ENCODE assay signal across 7 cellular contexts in genomic region chr11:119352857-119353260, GRCh38. TPM values are rescaled to one million over a fixed set of nuclear protein-coding genes. Genes with fewer than 3 reads are reported as not detected.
DNase-seq lines count a peak whose midpoint lies in the region; ATAC-seq and TF ChIP-seq lines count a peak whose summit lies in the region.
"Had no signal": no experiment of that assay in that cellular context is flagged by ENCODE, and none has a peak within 500 bp of the region (broad histone marks: within the 10 kb centered on the region; RNA-seq: fewer than 3 reads in every experiment).

No MANE protein-coding gene starts in this region.

- CTCF ChIA-PET in activated CD8-positive, alpha-beta memory T cell treated with anti-CD3 and anti-CD28 coated beads, Interleukin-2, amount 10 ng/mL, durations not matched to agents 7 days and 5 days (lab: Charles Lee): interaction anchor here (1.1 to 7.8 kb wide), 5 partner anchors 10 to 21 kb away, joined by 3 to 62 read pairs (median 4); partner anchors contain the start of gene C1QTNF5

- peak overlapping the region; percentile 8 for H3K27ac ChIP-seq in muscle layer of duodenum (ENCODE audit: low read length)

- peaks cover 2 to 5% of the 10 kb centered on the region in 2 donors for H3K36me3 ChIP-seq in muscle layer of duodenum (ENCODE audit: control insufficient read depth in 1 of 2, insufficient read depth in 2 of 2, low read length in 2 of 2)

- H3K4me1 Mint-ChIP-seq in activated CD8-positive, alpha-beta memory T cell treated with anti-CD3 and anti-CD28 coated beads, Interleukin-2, amount 10 ng/mL, durations not matched to agents 7 days and 5 days: peaks cover 17% of the 10 kb centered on the region

- H3K27me3 Mint-ChIP-seq in activated CD8-positive, alpha-beta memory T cell treated with anti-CD3 and anti-CD28 coated beads, Interleukin-2, amount 10 ng/mL, durations not matched to agents 7 days and 5 days: peaks cover 45% of the 10 kb centered on the region

- no peaks in the 10 kb centered on the region for H3K9me3 ChIP-seq in muscle layer of duodenum (ENCODE audit: control insufficient read depth in 1 of 2, low read length in 2 of 2)

- H3K4me3 ChIP-seq in LNCaP clone FGC (ENCODE audit: low read depth, low read length) (no peak overlapping the region), muscle layer of duodenum (ENCODE audit: low read depth in 1 of 2, low read length in 2 of 2) (no peak overlapping the region)

- peaks cover 0 to 17% of the 10 kb centered on the region in 2 donors for H3K4me1 ChIP-seq in muscle layer of duodenum (ENCODE audit: control insufficient read depth in 1 of 2, insufficient read depth in 2 of 2, low read length in 2 of 2)

- H3K9me3 Mint-ChIP-seq in activated CD8-positive, alpha-beta memory T cell treated with anti-CD3 and anti-CD28 coated beads, Interleukin-2, amount 10 ng/mL, durations not matched to agents 7 days and 5 days (ENCODE audit: low read depth): no peaks in the 10 kb centered on the region
- H3K9me3 Mint-ChIP-seq: activated naive CD4-positive, alpha-beta T cell treated with anti-CD3 and anti-CD28 coated beads for 36 hours had no signal

- peak; percentile 44 for DNase-seq in LNCaP clone FGC (ENCODE audit: low read depth)
- peak; percentile 88 for DNase-seq in amniotic epithelial cell (ENCODE audit: low read depth)
- DNase-seq in activated CD8-positive, alpha-beta memory T cell treated with anti-CD3 and anti-CD28 coated beads, Interleukin-2, amount 10 ng/mL, durations not matched to agents 7 days and 5 days: no peak
- DNase-seq in glomerular visceral epithelial cell (ENCODE audit: extremely low spot score): no peak
- DNase-seq in NOMO-1 treated with DMSO at 0.1 percent for 48 hours (lab: John Stamatoyannopoulos, UW; ENCODE audit: unreplicated experiment): no peak
- DNase-seq: activated naive CD4-positive, alpha-beta T cell treated with anti-CD3 and anti-CD28 coated beads for 36 hours had no signal

- H3K27me3 ChIP-seq in muscle layer of duodenum (ENCODE audit: low read depth, low read length): no peaks in the 10 kb centered on the region

- H3K4me3 Mint-ChIP-seq in activated CD8-positive, alpha-beta memory T cell treated with anti-CD3 and anti-CD28 coated beads, Interleukin-2, amount 10 ng/mL, durations not matched to agents 7 days and 5 days: no peak overlapping the region
- H3K4me3 Mint-ChIP-seq: activated naive CD4-positive, alpha-beta T cell treated with anti-CD3 and anti-CD28 coated beads for 36 hours had no signal

- TF ChIP-seq CTCF in LNCaP clone FGC (IDR thresholded peaks at IDR 0.05; ENCODE audit: control insufficient read depth, extremely low read depth, insufficient read depth): no peak

- H3K36me3 Mint-ChIP-seq in activated CD8-positive, alpha-beta memory T cell treated with anti-CD3 and anti-CD28 coated beads, Interleukin-2, amount 10 ng/mL, durations not matched to agents 7 days and 5 days: no peaks in the 10 kb centered on the region

- ATAC-seq in activated CD8-positive, alpha-beta memory T cell treated with anti-CD3 and anti-CD28 coated beads, Interleukin-2, amount 10 ng/mL, durations not matched to agents 7 days and 5 days: no peak

- no peak overlapping the region for H3K27ac Mint-ChIP-seq in activated CD8-positive, alpha-beta memory T cell treated with anti-CD3 and anti-CD28 coated beads, Interleukin-2, amount 10 ng/mL, durations not matched to agents 7 days and 5 days
- H3K27ac Mint-ChIP-seq: activated naive CD4-positive, alpha-beta T cell treated with anti-CD3 and anti-CD28 coated beads for 36 hours had no signal

RNA-seq across cellular contexts. Expression of gene MFRP, which starts 6.4 kb away (rescaled TPM):
- not detected for total RNA-seq in activated CD8-positive, alpha-beta memory T cell treated with anti-CD3 and anti-CD28 coated beads, Interleukin-2, amount 10 ng/mL, durations not matched to agents 7 days and 5 days
- total RNA-seq: activated naive CD4-positive, alpha-beta T cell treated with anti-CD3 and anti-CD28 coated beads for 36 hours had no signal

RNA-seq across cellular contexts. Expression of gene C1QTNF5, which starts 12.2 kb away (rescaled TPM):
- not detected for total RNA-seq in activated CD8-positive, alpha-beta memory T cell treated with anti-CD3 and anti-CD28 coated beads, Interleukin-2, amount 10 ng/mL, durations not matched to agents 7 days and 5 days
- total RNA-seq: activated naive CD4-positive, alpha-beta T cell treated with anti-CD3 and anti-CD28 coated beads for 36 hours had no signal

RNA-seq across cellular contexts. Expression of gene RNF26, which starts 18.5 kb away (rescaled TPM):
- total RNA-seq in activated CD8-positive, alpha-beta memory T cell treated with anti-CD3 and anti-CD28 coated beads, Interleukin-2, amount 10 ng/mL, durations not matched to agents 7 days and 5 days: 10 to 100 TPM; 38.7 to 42.1 TPM

RNA-seq across cellular contexts. Expression of gene USP2, which starts 28.6 kb away (rescaled TPM):
- under 1 TPM; 0.28 to 0.76 TPM for total RNA-seq in activated CD8-positive, alpha-beta memory T cell treated with anti-CD3 and anti-CD28 coated beads, Interleukin-2, amount 10 ng/mL, durations not matched to agents 7 days and 5 days

RNA-seq across cellular contexts. Expression of gene MCAM, which starts 35.9 kb away (rescaled TPM):
- 1 to 10 TPM; 2.5 to 3.9 TPM for total RNA-seq in activated CD8-positive, alpha-beta memory T cell treated with anti-CD3 and anti-CD28 coated beads, Interleukin-2, amount 10 ng/mL, durations not matched to agents 7 days and 5 days

Comparison
In these comparisons a context has a peak if more than half of its experiments do, and no peak if none do; other contexts are left out.
1. DNase-seq: peak in LNCaP clone FGC (single experiment) and amniotic epithelial cell (single experiment); none in activated CD8-positive, alpha-beta memory T cell treated with anti-CD3 and anti-CD28 coated beads, Interleukin-2, amount 10 ng/mL, durations not matched to agents 7 days and 5 days (single experiment), glomerular visceral epithelial cell (single experiment) and NOMO-1 treated with DMSO at 0.1 percent for 48 hours (single experiment).